In genomic region chr19:15195987-15196682, GRCh38 we compare ENCODE assay signal across 10 cellular contexts. TPM values are rescaled to one million over a fixed set of nuclear protein-coding genes. Genes with fewer than 3 reads are reported as not detected.
DNase-seq lines count a peak whose midpoint lies in the region; ATAC-seq, FAIRE-seq and TF ChIP-seq lines count a peak whose summit lies in the region.
"Had no signal": no experiment of that assay in that cellular context is flagged by ENCODE, and none has a peak within 500 bp of the region (broad histone marks: within the 10 kb centered on the region; RNA-seq: fewer than 3 reads in every experiment).

No MANE protein-coding gene starts in this region.

- H3K4me1 Mint-ChIP-seq in effector memory CD8-positive, alpha-beta T cell (ENCODE audit: low read depth in 2 of 2), result peaks cover 9 to 15% of the 10 kb centered on the region in 2 donors

- TF ChIP-seq CTCF in SK-N-SH (IDR thresholded peaks at IDR 0.05) (no peak), hepatocyte (IDR thresholded peaks at IDR 0.05; ENCODE audit: poor library complexity) (no peak)

- 0 out of 2 replicates have a peak overlapping the region, but pooled peaks have one; percentile 69 for H3K4me2 ChIP-seq in SK-N-SH
- peak overlapping the region; percentile 88 for H3K4me2 ChIP-seq in hepatocyte

- TF ChIP-seq EP300 in SK-N-SH (IDR thresholded peaks at IDR 0.05; ENCODE audit: borderline replicate concordance in 1 of 2, low read depth in 1 of 2, low read length in 1 of 2), result no peak

- H3K9me2 ChIP-seq in SK-N-SH (no peaks in the 10 kb centered on the region), hepatocyte (replicated peaks; ENCODE audit: insufficient read depth) (no peaks in the 10 kb centered on the region)

- POLR2A ChIA-PET in SK-N-SH (lab: Yijun Ruan, JAX), result interaction anchor here (1.3 kb wide), 1 partner anchor 183 kb away, joined by 3 read pairs; no protein-coding TSS in a partner anchor

- no peaks in the 10 kb centered on the region for H3K9me3 Mint-ChIP-seq in effector memory CD8-positive, alpha-beta T cell
- H3K9me3 Mint-ChIP-seq: CD8-positive, alpha-beta T cell had no signal

- H3K4me1 ChIP-seq in SK-N-SH (ENCODE audit: control insufficient read depth in 1 of 2, insufficient read depth in 2 of 2, low read depth in 1 of 2, low read length in 1 of 2) (peaks cover 0 to 22% of the 10 kb centered on the region in 2 experiments; a peak in 1 of 4 replicates), hepatocyte (ENCODE audit: insufficient read depth) (peaks cover 6% of the 10 kb centered on the region), small intestine (ENCODE audit: control insufficient read depth in 2 of 2, insufficient read depth in 1 of 2, low read depth in 1 of 2, low read length in 1 of 2) (peaks cover 0 to 4% of the 10 kb centered on the region in 2 donors)

- H3K27me3 Mint-ChIP-seq in effector memory CD8-positive, alpha-beta T cell, result peaks cover 67 to 87% of the 10 kb centered on the region in 2 donors

- peak overlapping the region in 1 of 2 donors; percentile 10 for H3K4me3 Mint-ChIP-seq in effector memory CD8-positive, alpha-beta T cell
- H3K4me3 Mint-ChIP-seq: CD8-positive, alpha-beta T cell had no signal

- no peak overlapping the region for H2AFZ ChIP-seq in SK-N-SH (ENCODE audit: low read depth)
- H2AFZ ChIP-seq in hepatocyte, result no peak overlapping the region

- no peak for TF ChIP-seq RAD21 in SK-N-SH (IDR thresholded peaks at IDR 0.05; ENCODE audit: low read length)

- H3K27ac ChIP-seq in SK-N-SH (ENCODE audit: low read depth in 2 of 2, low read length in 1 of 2), result no peak overlapping the region
- peak overlapping the region; percentile 90 for H3K27ac ChIP-seq in hepatocyte
- H3K27ac ChIP-seq in small intestine (ENCODE audit: low read depth in 1 of 2, low read length in 1 of 2), result peak overlapping the region in 1 of 2 donors; percentile 78

- no peak for DNase-seq in SK-N-SH
- DNase-seq in NCI-H510A treated with DMSO at 0.1 percent for 48 hours (lab: John Stamatoyannopoulos, UW), result peak; percentile 92
- peak; percentile 95 for DNase-seq in hepatocyte (ENCODE audit: low spot score)
- DNase-seq in small intestine, result peak; percentile 86
- no peak for DNase-seq in effector memory CD8-positive, alpha-beta T cell
- DNase-seq in NCI-H524 treated with DMSO at 0.1 percent for 48 hours (lab: John Stamatoyannopoulos, UW), result no peak
- DNase-seq: NCI-H1694 had no signal

- H3K9ac ChIP-seq in SK-N-SH, result no peak overlapping the region

- no peaks in the 10 kb centered on the region for H3K79me2 ChIP-seq in SK-N-SH (ENCODE audit: insufficient read depth)
- H3K79me2 ChIP-seq in hepatocyte, result peaks cover 43% of the 10 kb centered on the region

- no peaks in the 10 kb centered on the region for H3K36me3 ChIP-seq in SK-N-SH (replicated peaks in 1 of 2; ENCODE audit: control insufficient read depth in 1 of 2, insufficient read depth in 2 of 2, low read length in 1 of 2)
- no peaks in the 10 kb centered on the region for H3K36me3 ChIP-seq in hepatocyte (replicated peaks; ENCODE audit: insufficient read depth, low read depth)
- H3K36me3 ChIP-seq in small intestine (ENCODE audit: control insufficient read depth in 2 of 2, insufficient read depth in 2 of 2, low read length in 2 of 2), result no peaks in the 10 kb centered on the region

- no peaks in the 10 kb centered on the region for H4K20me1 ChIP-seq in SK-N-SH (ENCODE audit: insufficient read depth)
- peaks cover 17% of the 10 kb centered on the region for H4K20me1 ChIP-seq in hepatocyte (ENCODE audit: insufficient read depth, poor library complexity, severe bottlenecking)

- 42% methylated on average over 7 of the region's 34 CpGs for WGBS in SK-N-SH (ENCODE audit: low lambda C conversion rate)
- 28% methylated on average over 13 of the region's 34 CpGs for WGBS in hepatocyte (ENCODE audit: low lambda C conversion rate, missing lambda C conversion rate)
- 3 to 20% (median 11%) methylated on average over 19 to 34 of the region's 34 CpGs for WGBS in small intestine, 3 donors

- peak overlapping the region in 1 of 2 experiments; percentile 46; a peak in 2 of 4 replicates for H3K4me3 ChIP-seq in SK-N-SH (ENCODE audit: low read depth in 2 of 2, low read length in 1 of 2)
- peak overlapping the region; percentile 25 for H3K4me3 ChIP-seq in hepatocyte
- H3K4me3 ChIP-seq in small intestine (ENCODE audit: low read depth in 1 of 2, low read length in 2 of 2), result peak overlapping the region in 1 of 2 donors; percentile 55

- CTCF ChIA-PET in SK-N-SH (lab: Yijun Ruan, JAX), result interaction anchor here (0.7 to 2.4 kb wide), 11 partner anchors 11 to 359 kb away, joined by 3 to 11 read pairs (median 5); partner anchors contain the start of genes AKAP8 and AKAP8L

- H3K27me3 ChIP-seq in SK-N-SH (ENCODE audit: insufficient read depth), result no peaks in the 10 kb centered on the region
- no peaks in the 10 kb centered on the region for H3K27me3 ChIP-seq in hepatocyte
- peaks cover 0 to 8% of the 10 kb centered on the region in 2 donors for H3K27me3 ChIP-seq in small intestine (ENCODE audit: control insufficient read depth in 2 of 2, insufficient read depth in 2 of 2, low read length in 2 of 2)

- FAIRE-seq in small intestine (lab: Jason Lieb, UNC), result no peak

- H3K27ac Mint-ChIP-seq in effector memory CD8-positive, alpha-beta T cell, result no peak overlapping the region
- H3K27ac Mint-ChIP-seq: CD8-positive, alpha-beta T cell had no signal

- ATAC-seq in SK-N-SH treated with all-trans-retinoic acid at 6 μM for 48 hours, result no peak
- ATAC-seq in effector memory CD8-positive, alpha-beta T cell (replicated peaks), result no peak
- ATAC-seq in GM19455 (IDR thresholded peaks at IDR 0.05; ENCODE audit: unreplicated experiment), result no peak

- H3F3A ChIP-seq in SK-N-SH (replicated peaks; ENCODE audit: insufficient read depth), result peaks cover 11% of the 10 kb centered on the region

- H3K36me3 Mint-ChIP-seq in effector memory CD8-positive, alpha-beta T cell (ENCODE audit: insufficient read depth), result no peaks in the 10 kb centered on the region
- H3K36me3 Mint-ChIP-seq: CD8-positive, alpha-beta T cell had no signal

- H3K9me3 ChIP-seq in SK-N-SH (no peaks in the 10 kb centered on the region), hepatocyte (ENCODE audit: low read depth) (no peaks in the 10 kb centered on the region), small intestine (ENCODE audit: control insufficient read depth, low read depth) (no peaks in the 10 kb centered on the region)

TF ChIP-seq in SK-N-SH, 30 proteins besides CTCF, POLR2A, EP300 and RAD21 (continues in another document):
- TF ChIP-seq PBX3 (IDR thresholded peaks at IDR 0.05) (no peak), TCF12 (IDR thresholded peaks at IDR 0.05) (no peak), POLR2AphosphoS5 (IDR thresholded peaks at IDR 0.05; ENCODE audit: low read depth, low read length) (no peak)
- TF ChIP-seq, protein P1, sequence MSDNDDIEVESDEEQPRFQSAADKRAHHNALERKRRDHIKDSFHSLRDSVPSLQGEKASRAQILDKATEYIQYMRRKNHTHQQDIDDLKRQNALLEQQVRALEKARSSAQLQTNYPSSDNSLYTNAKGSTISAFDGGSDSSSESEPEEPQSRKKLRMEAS (IDR thresholded peaks at IDR 0.05; ENCODE audit: low read depth), result no peak

TF ChIP-seq in SK-N-SH treated with all-trans-retinoic acid at 6 μM for 48 hours, 23 proteins besides CTCF, POLR2A, EP300 and RAD21 (continues in another document):
- TF ChIP-seq ZNF8 (CRISPR knock-in tag; IDR thresholded peaks at IDR 0.05) (no peak), SNAI2 (CRISPR knock-in tag; IDR thresholded peaks at IDR 0.05) (no peak), ZFP3 (CRISPR knock-in tag; IDR thresholded peaks at IDR 0.05) (no peak), GLIS3 (CRISPR knock-in tag; IDR thresholded peaks at IDR 0.05) (no peak)
- TF ChIP-seq, protein P2, sequence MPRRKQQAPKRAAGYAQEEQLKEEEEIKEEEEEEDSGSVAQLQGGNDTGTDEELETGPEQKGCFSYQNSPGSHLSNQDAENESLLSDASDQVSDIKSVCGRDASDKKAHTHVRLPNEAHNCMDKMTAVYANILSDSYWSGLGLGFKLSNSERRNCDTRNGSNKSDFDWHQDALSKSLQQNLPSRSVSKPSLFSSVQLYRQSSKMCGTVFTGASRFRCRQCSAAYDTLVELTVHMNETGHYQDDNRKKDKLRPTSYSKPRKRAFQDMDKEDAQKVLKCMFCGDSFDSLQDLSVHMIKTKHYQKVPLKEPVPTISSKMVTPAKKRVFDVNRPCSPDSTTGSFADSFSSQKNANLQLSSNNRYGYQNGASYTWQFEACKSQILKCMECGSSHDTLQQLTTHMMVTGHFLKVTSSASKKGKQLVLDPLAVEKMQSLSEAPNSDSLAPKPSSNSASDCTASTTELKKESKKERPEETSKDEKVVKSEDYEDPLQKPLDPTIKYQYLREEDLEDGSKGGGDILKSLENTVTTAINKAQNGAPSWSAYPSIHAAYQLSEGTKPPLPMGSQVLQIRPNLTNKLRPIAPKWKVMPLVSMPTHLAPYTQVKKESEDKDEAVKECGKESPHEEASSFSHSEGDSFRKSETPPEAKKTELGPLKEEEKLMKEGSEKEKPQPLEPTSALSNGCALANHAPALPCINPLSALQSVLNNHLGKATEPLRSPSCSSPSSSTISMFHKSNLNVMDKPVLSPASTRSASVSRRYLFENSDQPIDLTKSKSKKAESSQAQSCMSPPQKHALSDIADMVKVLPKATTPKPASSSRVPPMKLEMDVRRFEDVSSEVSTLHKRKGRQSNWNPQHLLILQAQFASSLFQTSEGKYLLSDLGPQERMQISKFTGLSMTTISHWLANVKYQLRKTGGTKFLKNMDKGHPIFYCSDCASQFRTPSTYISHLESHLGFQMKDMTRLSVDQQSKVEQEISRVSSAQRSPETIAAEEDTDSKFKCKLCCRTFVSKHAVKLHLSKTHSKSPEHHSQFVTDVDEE (CRISPR knock-in tag; IDR thresholded peaks at IDR 0.05), result no peak

RNA-seq across cellular contexts. Expression of gene NOTCH3, which starts 4.7 kb away (rescaled TPM):
- polyA plus RNA-seq in SK-N-SH (2012; rRNA removed), result 4.5 and 7.0 TPM in 2 replicates
- 2.8 and 5.1 TPM in 2 replicates for polyA plus RNA-seq in SK-N-SH (2012; cell fraction: cytosol; rRNA removed)
- 9.9 and 11.8 TPM in 2 replicates for polyA plus RNA-seq in SK-N-SH (2012; cell fraction: nucleus; rRNA removed)
- 17.2 and 25.2 TPM in 2 replicates for total RNA-seq in hepatocyte
- 30.0 and 34.8 TPM in 2 replicates for polyA plus RNA-seq in hepatocyte
- polyA plus RNA-seq in small intestine, result 10 to 100 TPM in 1 of 3 donors, 1 to 10 TPM in 1, under 1 TPM in 1; 0.45 to 15.6 (median 1.9) TPM
- total RNA-seq: CD8-positive, alpha-beta T cell had no signal

RNA-seq across cellular contexts. Expression of gene EPHX3, which starts 36.1 kb away (rescaled TPM):
- polyA plus RNA-seq in SK-N-SH (2012; rRNA removed) (0.15 and 0.28 TPM in 2 replicates), hepatocyte (3.5 and 3.6 TPM in 2 replicates), small intestine (under 1 TPM in 1 of 3 donors, not detected in 2; 0.76 TPM)
- 0.03 and 0.04 TPM in 2 replicates for polyA plus RNA-seq in SK-N-SH (2012; cell fraction: cytosol; rRNA removed)
- 0.65 and 1.2 TPM in 2 replicates for polyA plus RNA-seq in SK-N-SH (2012; cell fraction: nucleus; rRNA removed)
- 0.36 and 1.6 TPM in 2 replicates for total RNA-seq in hepatocyte

Comparison
In these comparisons a context has a peak if more than half of its experiments do, and no peak if none do; other contexts are left out.
1. DNase-seq: peak in NCI-H510A treated with DMSO at 0.1 percent for 48 hours (single experiment), hepatocyte (single experiment) and small intestine (single experiment); none in SK-N-SH (single experiment), effector memory CD8-positive, alpha-beta T cell (0 of 3) and NCI-H524 treated with DMSO at 0.1 percent for 48 hours (single experiment).